Comparison of ENCODE assay signal across 20 cellular contexts in the genomic region with DNA sequence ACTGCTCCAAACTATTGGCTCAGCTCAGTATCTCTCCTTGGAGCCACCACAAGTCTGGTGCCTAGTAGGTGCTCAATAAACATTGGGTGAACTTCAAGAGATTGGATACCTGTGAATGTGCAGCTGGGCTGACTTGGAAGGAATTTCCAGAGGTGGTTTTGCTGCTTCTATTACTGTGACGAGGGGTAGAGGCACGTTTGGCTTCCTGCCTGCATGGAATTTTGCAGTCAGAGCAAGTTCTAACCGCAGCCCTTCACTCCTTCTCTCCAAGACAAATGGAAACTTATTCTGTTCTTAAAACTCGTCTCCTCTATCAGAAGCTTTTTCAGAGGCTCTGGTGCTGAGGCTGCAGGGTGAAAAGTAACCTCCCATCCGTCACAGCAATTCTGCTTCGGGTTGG.
DNase-seq lines count a peak whose midpoint lies in the region; ATAC-seq, FAIRE-seq and TF ChIP-seq lines count a peak whose summit lies in the region.
"Had no signal": no experiment of that assay in that cellular context is flagged by ENCODE, and none has a peak within 500 bp of the region (broad histone marks: within the 10 kb centered on the region; RNA-seq: fewer than 3 reads in every experiment).

No MANE protein-coding gene starts in this region.

- no peaks in the 10 kb centered on the region for H3K27me3 ChIP-seq in mammary epithelial cell (ENCODE audit: insufficient read depth, low read length)
- no peaks in the 10 kb centered on the region for H3K27me3 ChIP-seq in kidney epithelial cell (ENCODE audit: control insufficient read depth, insufficient read depth, low read length)
- H3K27me3 ChIP-seq: Peyer's patch had no signal

- H3K4me1 Mint-ChIP-seq in MCF 10A (ENCODE audit: insufficient read depth, unreplicated experiment): no peaks in the 10 kb centered on the region

- H3K27ac ChIP-seq in mammary epithelial cell (ENCODE audit: insufficient read depth, low read depth, low read length): no peak overlapping the region
- H3K27ac ChIP-seq: 22Rv1, Peyer's patch had no signal

- H3K36me3 Mint-ChIP-seq in MCF 10A (ENCODE audit: insufficient read depth, unreplicated experiment): no peaks in the 10 kb centered on the region

- H3K4me2 ChIP-seq in mammary epithelial cell (ENCODE audit: insufficient read depth, low read depth, low read length): no peak overlapping the region

- H3K27me3 Mint-ChIP-seq in MCF 10A (ENCODE audit: insufficient read depth, unreplicated experiment): no peaks in the 10 kb centered on the region

- H3K79me2 ChIP-seq in mammary epithelial cell (ENCODE audit: insufficient read depth, low read length): no peaks in the 10 kb centered on the region

- in situ Hi-C loops in mammary epithelial cell (cut with MboI; ENCODE audit: low sequenced_read_pairs in 2 of 2): loop anchor here in 1 of 2 donors (25.0 kb wide), 1 partner anchor 351 kb away; the partner anchor contains the start of gene CPPED1

- TF ChIP-seq CTCF in mammary epithelial cell (conservative IDR thresholded peaks at IDR 0.05 in 1 of 2, IDR thresholded peaks at IDR 0.05 in 1 of 2; ENCODE audit: extremely low read depth in 1 of 2, insufficient read depth in 1 of 2, low read depth in 1 of 2, low read length in 2 of 2) (no peak), MCF 10A (IDR thresholded peaks at IDR 0.05; ENCODE audit: unreplicated experiment) (no peak), choroid plexus epithelial cell (conservative IDR thresholded peaks at IDR 0.05; ENCODE audit: low read depth, low read length) (no peak), kidney epithelial cell (IDR thresholded peaks at IDR 0.05; ENCODE audit: insufficient read depth, low read length, poor library complexity, severe bottlenecking) (no peak)

- BruUV-seq in mammary epithelial cell (replicated peaks; lab: Mats Ljungman, UMichigan): no TSS peak
- BruUV-seq in MCF 10A (replicated peaks; lab: Mats Ljungman, UMichigan): no TSS peak

- no peak overlapping the region for H2AFZ ChIP-seq in mammary epithelial cell (ENCODE audit: low read depth, low read length)

- H3K27ac Mint-ChIP-seq in MCF 10A (ENCODE audit: low read depth, unreplicated experiment): no peak overlapping the region
- H3K27ac Mint-ChIP-seq: HFFc6 had no signal

- no peak for FAIRE-seq in HTR-8/SVneo (lab: Jason Lieb, UNC)
- FAIRE-seq: H54, K562 had no signal

- no peaks in the 10 kb centered on the region for H4K20me1 ChIP-seq in mammary epithelial cell (ENCODE audit: insufficient read depth, low read length)

- POLR2A ChIA-PET in MCF 10A (lab: Yijun Ruan, JAX): no interaction called here

- ATAC-seq in HG03039 (IDR thresholded peaks at IDR 0.05; ENCODE audit: unreplicated experiment) (no peak), GM21576 (IDR thresholded peaks at IDR 0.05; ENCODE audit: unreplicated experiment) (no peak)
- ATAC-seq: K562 had no signal

- no peak overlapping the region for H3K4me3 Mint-ChIP-seq in MCF 10A (ENCODE audit: unreplicated experiment)
- H3K4me3 Mint-ChIP-seq: CD14-positive monocyte, HFFc6 had no signal

- H3K9ac ChIP-seq in mammary epithelial cell (ENCODE audit: insufficient read depth, low read length): no peak overlapping the region

- no peak overlapping the region for H3K4me3 ChIP-seq in mammary epithelial cell (replicated peaks in 1 of 3; ENCODE audit: insufficient read depth in 1 of 3, low read depth in 2 of 3, low read length in 3 of 3)
- no peak overlapping the region for H3K4me3 ChIP-seq in choroid plexus epithelial cell (ENCODE audit: low read depth, low read length)
- H3K4me3 ChIP-seq in kidney epithelial cell (ENCODE audit: low read depth, low read length): no peak overlapping the region
- H3K4me3 ChIP-seq: K562, Peyer's patch had no signal

- H3K9me3 ChIP-seq in mammary epithelial cell (replicated peaks; ENCODE audit: insufficient read depth, low read length): peaks cover 1% of the 10 kb centered on the region
- H3K9me3 ChIP-seq: Peyer's patch had no signal

- WGBS in mammary epithelial cell (ENCODE audit: low coverage, missing lambda C conversion rate): 8% methylated on average over 6 of the region's 6 CpGs

- dilution Hi-C loops in mammary epithelial cell (cut with HindIII; ENCODE audit: low sequenced_read_pairs): loop anchor here (5.0 kb wide), 1 partner anchor 84 kb away; no protein-coding TSS in a partner anchor

- DNase-seq in mammary epithelial cell (peak; percentile 60), MCF 10A (ENCODE audit: unreplicated experiment) (no peak), choroid plexus epithelial cell (ENCODE audit: low read depth) (peak; percentile 35), kidney epithelial cell (ENCODE audit: low read depth) (peak; percentile 51), stromal cell of bone marrow (ENCODE audit: low read depth) (peak; percentile 25), HTR-8/SVneo (ENCODE audit: insufficient read length, low spot score) (no peak)
- DNase-seq: DMS79 treated with DMSO at 0.1 percent for 48 hours; HFFc6; NCI-H1105; NCI-H2081; NCI-H748 treated with DMSO at 0.1 percent for 48 hours; NK-92 treated with Interleukin-12 subunit alpha and Interleukin-12 subunit beta, amount 100 ng/mL, for 24 hours; Peyer's patch; Right ventricle myocardium superior had no signal

- intact Hi-C loops in mammary epithelial cell (cut with micrococcal nuclease): no loop called here
- intact Hi-C loops in MCF 10A (cut with micrococcal nuclease): no loop called here

- H3K4me1 ChIP-seq in mammary epithelial cell (ENCODE audit: insufficient read depth, low read length): no peaks in the 10 kb centered on the region
- H3K4me1 ChIP-seq: Peyer's patch had no signal

- H3K36me3 ChIP-seq in mammary epithelial cell (ENCODE audit: insufficient read depth, low read length): no peaks in the 10 kb centered on the region
- no peaks in the 10 kb centered on the region for H3K36me3 ChIP-seq in kidney epithelial cell (ENCODE audit: control insufficient read depth, insufficient read depth, low read length)
- H3K36me3 ChIP-seq: Peyer's patch had no signal

- no peaks in the 10 kb centered on the region for H3K9me3 Mint-ChIP-seq in MCF 10A (ENCODE audit: unreplicated experiment)
- H3K9me3 Mint-ChIP-seq: HFFc6 had no signal

- CTCF ChIA-PET in mammary epithelial cell (lab: Charles Lee; ENCODE audit: low non-redundant PET) (no interaction called here), MCF 10A (lab: Yijun Ruan, JAX) (interaction anchor here (0.5 kb wide), 1 partner anchor 1204 kb away, joined by 3 read pairs; no protein-coding TSS in a partner anchor)

Comparison
In these comparisons a context has a peak if more than half of its experiments do, and no peak if none do; other contexts are left out.
1. DNase-seq: peak in mammary epithelial cell (single experiment), choroid plexus epithelial cell (single experiment), kidney epithelial cell (single experiment) and stromal cell of bone marrow (single experiment); none in MCF 10A (single experiment) and HTR-8/SVneo (single experiment).